8 cellular contexts compared by ENCODE assay signal in genomic region chr6:42984001-42984923, GRCh38. TPM values are rescaled to one million over a fixed set of nuclear protein-coding genes. Genes with fewer than 3 reads are reported as not detected.
DNase-seq lines count a peak whose midpoint lies in the region; ATAC-seq, FAIRE-seq and TF ChIP-seq lines count a peak whose summit lies in the region.

Gene PPP2R5D, plus strand, starts transcription at chr6:42984570. Its CDS starts 108 bp downstream, at chr6:42984678.

- H3K4me3 ChIP-seq in AG04449 (ENCODE audit: low read depth, low read length) (peak within 1 kb of the TSS; percentile 77), WI38 (ENCODE audit: low read depth, low read length) (peak within 1 kb of the TSS; percentile 77), bronchial epithelial cell (ENCODE audit: low read depth, low read length) (peak within 1 kb of the TSS; percentile 78), small intestine (ENCODE audit: low read depth in 1 of 2, low read length in 2 of 2) (peak within 1 kb of the TSS; percentile 59 to 73)

- H3K27ac ChIP-seq in small intestine (ENCODE audit: low read depth in 1 of 2, low read length in 1 of 2): peak within 1 kb of the TSS; percentile 80 to 88

- H3K27me3 ChIP-seq in bronchial epithelial cell (ENCODE audit: control insufficient read depth, insufficient read depth, low read length) (no peaks in the 10 kb centered on the region), small intestine (ENCODE audit: control insufficient read depth in 2 of 2, insufficient read depth in 2 of 2, low read length in 2 of 2) (no peaks in the 10 kb centered on the region)

- FAIRE-seq in bronchial epithelial cell (lab: Jason Lieb, UNC) (no peak), small intestine (lab: Jason Lieb, UNC) (no peak)

- CTCF ChIA-PET in AG04449 (lab: Yijun Ruan, JAX): interaction anchor here (0.9 to 1.8 kb wide), 6 partner anchors 10 to 188 kb away, joined by 3 to 9 read pairs (median 4); no protein-coding TSS in a partner anchor

- DNase-seq in AG04449 (ENCODE audit: low read depth, low spot score) (peak; percentile 93), NCI-H2227 treated with DMSO at 0.1 percent for 48 hours (lab: John Stamatoyannopoulos, UW) (peak; percentile 94), bronchial epithelial cell (ENCODE audit: low read depth) (peak; percentile 97), iPS-NIHi11 (ENCODE audit: low spot score) (peak; percentile 97), small intestine (peak; percentile 100)

- H3K36me3 ChIP-seq in bronchial epithelial cell (ENCODE audit: control insufficient read depth, insufficient read depth, low read length) (no peaks in the 10 kb centered on the region), small intestine (ENCODE audit: control insufficient read depth in 2 of 2, insufficient read depth in 2 of 2, low read length in 2 of 2) (peaks cover 0 to 2% of the 10 kb centered on the region in 2 donors)

- no peaks in the 10 kb centered on the region for H3K9me3 ChIP-seq in small intestine (ENCODE audit: control insufficient read depth, low read depth)

- ATAC-seq in GM18907 (IDR thresholded peaks at IDR 0.05; ENCODE audit: unreplicated experiment): peak; percentile 92
- ATAC-seq in HG03159 (IDR thresholded peaks at IDR 0.05; ENCODE audit: unreplicated experiment): peak; percentile 92

- TF ChIP-seq CTCF in AG04449 (IDR thresholded peaks at IDR 0.05; ENCODE audit: insufficient read depth, low read length, missing control alignments): no peak
- no peak for TF ChIP-seq CTCF in WI38 (IDR thresholded peaks at IDR 0.05; ENCODE audit: low read depth, low read length)
- TF ChIP-seq CTCF in bronchial epithelial cell (IDR thresholded peaks at IDR 0.05; ENCODE audit: insufficient read depth, low read length, severe bottlenecking): no peak

- H3K4me1 ChIP-seq in small intestine (ENCODE audit: control insufficient read depth in 2 of 2, insufficient read depth in 1 of 2, low read depth in 1 of 2, low read length in 1 of 2): peaks cover 4 to 7% of the 10 kb centered on the region in 2 donors

- WGBS in small intestine, 3 donors: 1% methylated on average over 44 to 59 of the region's 59 CpGs

- POLR2A ChIA-PET in AG04449 (lab: Yijun Ruan, JAX): interaction anchor here (0.5 to 1.9 kb wide), 16 partner anchors 9 to 518 kb away, joined by 3 to 13 read pairs (median 4); partner anchors contain the start of genes CNPY3, CUL7, KLHDC3 and PTK7

RNA-seq across cellular contexts. Expression of gene PPP2R5D, which starts in this region (rescaled TPM):
- 20.2 and 27.6 TPM in 2 replicates for total RNA-seq in bronchial epithelial cell
- polyA plus RNA-seq in small intestine: 10 to 100 TPM; 44.2 to 96.8 (median 46.7) TPM

Comparison
In these comparisons a context has a peak if more than half of its experiments do, and no peak if none do; other contexts are left out.
1. Peak in every context shown above with its lines: DNase-seq, ATAC-seq, H3K4me3 ChIP-seq and H3K27ac ChIP-seq.